37 cellular contexts compared by ENCODE assay signal in genomic region chr4:46930866-46931265, GRCh38. TPM values are rescaled to one million over a fixed set of nuclear protein-coding genes. Genes with fewer than 3 reads are reported as not detected.
"Had no signal": no experiment of that assay in that cellular context is flagged by ENCODE, and none has a peak within 500 bp of the region (broad histone marks: within the 10 kb centered on the region; RNA-seq: fewer than 3 reads in every experiment).

No MANE protein-coding gene starts in this region.

- H3K4me3 ChIP-seq: adrenal gland, body of pancreas, breast epithelium had no signal

- DNase-seq: activated B cell treated with CpG ODN at 0.5 μM for 24 hours; activated CD4-positive, alpha-beta memory T cell treated with anti-CD3 and anti-CD28 coated beads for 36 hours; activated CD4-positive, alpha-beta T cell treated with anti-CD3 and anti-CD28 coated beads for 4 hours; activated CD4-positive, alpha-beta T cell treated with anti-CD3 and anti-CD28 coated beads, Interleukin-2, amount 10 ng/mL, durations not matched to agents 24 days and 14 days; activated CD4-positive, alpha-beta T cell treated with anti-CD3 and anti-CD28 coated beads, Interleukin-2, amount 50 U/mL, for 1 hour; activated CD4-positive, alpha-beta T cell treated with anti-CD3 and anti-CD28 coated beads, Interleukin-2, amount 50 U/mL, for 4 hours; activated CD4-positive, CD25-positive, alpha-beta regulatory T cell treated with anti-CD3 and anti-CD28 coated beads, Interleukin-2, amount 50 U/mL, for 72 hours; activated CD8-positive, alpha-beta memory T cell treated with anti-CD3 and anti-CD28 coated beads, Interleukin-2, amount 50 U/mL, for 4 hours; activated CD8-positive, alpha-beta T cell treated with anti-CD3 and anti-CD28 coated beads for 36 hours; activated effector memory CD4-positive, alpha-beta T cell treated with anti-CD3 and anti-CD28 coated beads, Interleukin-2, amount 50 U/mL, for 16 hours; activated gamma-delta T cell treated with Interleukin-2 at 50 U/mL for 16 hours; activated naive CD4-positive, alpha-beta T cell; activated naive CD4-positive, alpha-beta T cell treated with anti-CD3 and anti-CD28 coated beads for 36 hours; activated naive CD4-positive, alpha-beta T cell treated with anti-CD3 and anti-CD28 coated beads, Interleukin-2, amount 50 U/mL, for 16 hours; activated naive CD8-positive, alpha-beta T cell treated with anti-CD3 and anti-CD28 coated beads for 36 hours; activated T-cell treated with anti-CD3 and anti-CD28 coated beads for 4 hours; activated T-cell treated with anti-CD3 and anti-CD28 coated beads, Interleukin-2, amount 50 U/mL, for 1 hour; activated T-cell treated with anti-CD3 and anti-CD28 coated beads, Interleukin-2, amount 50 U/mL, for 4 hours; activated T-cell treated with anti-CD3 and anti-CD28 coated beads, Interleukin-2, amount 50 U/mL, for 72 hours; adrenal gland; amniotic stem cell; aorta; body of pancreas; brain microvascular endothelial cell; central memory CD4-positive, alpha-beta T cell; T-helper 1 cell; T-helper 2 cell; T-helper 9 cell had no signal

- H3K4me1 ChIP-seq: adrenal gland, breast epithelium had no signal

- ATAC-seq: activated CD8-positive, alpha-beta T cell treated with anti-CD3 and anti-CD28 coated beads for 36 hours; activated naive CD4-positive, alpha-beta T cell treated with anti-CD3 and anti-CD28 coated beads, Interleukin-2, amount 50 U/mL, for 72 hours; activated T-cell treated with anti-CD3 and anti-CD28 coated beads, Interleukin-2, amount 50 U/mL, for 4 hours; activated T-cell treated with anti-CD3 and anti-CD28 coated beads, Interleukin-2, amount 50 U/mL, for 72 hours; activated T-helper 17 cell treated with anti-CD3 and anti-CD28 coated beads, Interleukin-2, amount 50 U/mL, for 72 hours; body of pancreas had no signal

- H3K27me3 ChIP-seq: adrenal gland, body of pancreas, brain microvascular endothelial cell, breast epithelium had no signal

- H3K36me3 ChIP-seq: adrenal gland, brain microvascular endothelial cell, breast epithelium had no signal

- FAIRE-seq: astrocyte, TTC549 had no signal

- H3K27ac ChIP-seq: adrenal gland, body of pancreas, brain microvascular endothelial cell, breast epithelium, VCaP had no signal

- H3K9me3 ChIP-seq: adrenal gland, body of pancreas, breast epithelium had no signal

RNA-seq across cellular contexts. Expression of gene COX7B2, which starts 21.8 kb away (rescaled TPM):
- total RNA-seq: activated B cell treated with CpG ODN at 0.5 μM for 24 hours; activated CD4-positive, alpha-beta memory T cell treated with anti-CD3 and anti-CD28 coated beads for 36 hours; activated CD4-positive, alpha-beta T cell treated with anti-CD3 and anti-CD28 coated beads, Interleukin-2, amount 10 ng/mL, durations not matched to agents 24 days and 14 days; activated CD8-positive, alpha-beta memory T cell treated with anti-CD3 and anti-CD28 coated beads for 36 hours; activated CD8-positive, alpha-beta T cell treated with anti-CD3 and anti-CD28 coated beads for 36 hours; activated naive CD4-positive, alpha-beta T cell treated with anti-CD3 and anti-CD28 coated beads for 36 hours; activated naive CD4-positive, alpha-beta T cell treated with anti-CD3 and anti-CD28 coated beads, Interleukin-2, amount 50 U/mL, for 72 hours; activated naive CD8-positive, alpha-beta T cell treated with anti-CD3 and anti-CD28 coated beads for 36 hours; activated T-cell treated with anti-CD3 and anti-CD28 coated beads, Interleukin-2, amount 50 U/mL, for 4 hours; activated T-cell treated with anti-CD3 and anti-CD28 coated beads, Interleukin-2, amount 50 U/mL, for 72 hours; activated T-helper 1 cell treated with anti-CD3 and anti-CD28 coated beads, Interleukin-12 subunit alpha, Interleukin-12 subunit beta, Interleukin-2, Interleukin-4 antibody, amounts not matched to agents 30 ng/mL and 10 ng/mL and 1 ng/mL, durations not matched to agents 14 hours and 24 hours and 36 hours; activated T-helper 17 cell treated with anti-CD3 and anti-CD28 coated beads, Interleukin-2, amount 50 U/mL, for 72 hours; adrenal gland; aorta; astrocyte; body of pancreas; breast epithelium; cardiac septum had no signal
- polyA plus RNA-seq: adrenal gland, aorta had no signal
